ENCODE assay signal across 22 cellular contexts in the genomic region with DNA sequence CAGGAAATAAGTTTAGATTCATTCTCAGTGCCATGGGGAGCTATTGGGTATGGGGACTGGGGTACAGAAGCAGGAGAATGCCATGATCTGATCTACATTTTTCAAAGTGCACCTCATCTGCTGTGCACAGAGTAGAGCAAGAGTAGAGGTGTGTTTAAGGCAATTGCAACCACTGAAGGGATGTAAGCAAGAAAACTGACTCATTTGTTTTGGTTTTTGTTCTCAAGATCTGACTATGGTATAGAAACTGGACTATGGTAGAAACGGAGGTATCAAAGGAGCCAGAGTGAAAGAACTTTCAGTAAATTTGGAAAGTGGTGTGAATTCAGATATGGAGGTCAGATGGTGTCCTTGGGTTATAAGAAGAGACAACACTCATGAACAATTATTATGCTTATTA.
"Had no signal": no experiment of that assay in that cellular context is flagged by ENCODE, and none has a peak within 500 bp of the region (broad histone marks: within the 10 kb centered on the region; RNA-seq: fewer than 3 reads in every experiment).

No MANE protein-coding gene starts in this region.

- H3K27me3 Mint-ChIP-seq: activated naive CD8-positive, alpha-beta T cell treated with anti-CD3 and anti-CD28 coated beads for 36 hours; activated T-cell treated with anti-CD3 and anti-CD28 coated beads, Interleukin-2, amount 50 U/mL, for 24 hours had no signal

- H3K27ac Mint-ChIP-seq: activated CD4-positive, alpha-beta T cell treated with anti-CD3 and anti-CD28 coated beads for 36 hours; activated naive CD8-positive, alpha-beta T cell treated with anti-CD3 and anti-CD28 coated beads for 36 hours; activated T-cell treated with anti-CD3 and anti-CD28 coated beads, Interleukin-2, amount 50 U/mL, for 24 hours; activated T-helper 2 cell treated with anti-CD3 and anti-CD28 coated beads, Interferon-gamma antibody, Interleukin-2, Interleukin-4, amounts not matched to agents 10 μg/mL and 5 μg/mL and 100 μg/mL, durations not matched to agents 14 hours and 24 hours and 36 hours; mesothelial cell of epicardium; naive thymus-derived CD8-positive, alpha-beta T cell; type B pancreatic cell; WTC11 had no signal

- H3K9me3 Mint-ChIP-seq: activated naive CD8-positive, alpha-beta T cell treated with anti-CD3 and anti-CD28 coated beads for 36 hours; activated T-helper 2 cell treated with anti-CD3 and anti-CD28 coated beads, Interferon-gamma antibody, Interleukin-2, Interleukin-4, amounts not matched to agents 10 μg/mL and 5 μg/mL and 100 μg/mL, durations not matched to agents 14 hours and 24 hours and 36 hours; mesothelial cell of epicardium; type B pancreatic cell had no signal

- H3K36me3 Mint-ChIP-seq: activated naive CD8-positive, alpha-beta T cell treated with anti-CD3 and anti-CD28 coated beads for 36 hours; mesothelial cell of epicardium; naive thymus-derived CD8-positive, alpha-beta T cell; type B pancreatic cell; WTC11 had no signal

- H3K4me1 Mint-ChIP-seq: activated CD4-positive, alpha-beta T cell treated with anti-CD3 and anti-CD28 coated beads for 36 hours; activated naive CD8-positive, alpha-beta T cell treated with anti-CD3 and anti-CD28 coated beads for 36 hours; mesothelial cell of epicardium; naive thymus-derived CD8-positive, alpha-beta T cell; WTC11 had no signal

- ATAC-seq: activated CD4-positive, alpha-beta T cell treated with anti-CD3 and anti-CD28 coated beads for 36 hours; gastrocnemius medialis; naive thymus-derived CD8-positive, alpha-beta T cell; WTC11 had no signal

- DNase-seq: activated CD4-positive, alpha-beta T cell treated with anti-CD3 and anti-CD28 coated beads for 36 hours; activated CD4-positive, alpha-beta T cell treated with anti-CD3 and anti-CD28 coated beads, Interleukin-2, amount 50 U/mL, for 4 hours; activated CD8-positive, alpha-beta memory T cell treated with anti-CD3 and anti-CD28 coated beads for 24 hours; activated CD8-positive, alpha-beta memory T cell treated with anti-CD3 and anti-CD28 coated beads, Interleukin-2, amount 50 U/mL, for 4 hours; activated naive CD4-positive, alpha-beta T cell; activated naive CD8-positive, alpha-beta T cell treated with anti-CD3 and anti-CD28 coated beads for 36 hours; activated T-cell treated with anti-CD3 and anti-CD28 coated beads, Interleukin-2, amount 50 U/mL, for 24 hours; central memory CD4-positive, alpha-beta T cell; colonic mucosa; dorsolateral prefrontal cortex; esophagus squamous epithelium; gastrocnemius medialis; hippocampal formation; kidney glomerular epithelial cell; left ventricle myocardium inferior; naive thymus-derived CD8-positive, alpha-beta T cell; stimulated activated CD4-positive, alpha-beta T cell treated with anti-CD3 and anti-CD28 coated beads, Interleukin-4, amount 100 ng/mL, for 1 hour; stimulated activated naive CD4-positive, alpha-beta T cell had no signal

- H3K4me3 Mint-ChIP-seq: activated CD4-positive, alpha-beta T cell treated with anti-CD3 and anti-CD28 coated beads for 36 hours; activated naive CD8-positive, alpha-beta T cell treated with anti-CD3 and anti-CD28 coated beads for 36 hours; activated T-cell treated with anti-CD3 and anti-CD28 coated beads, Interleukin-2, amount 50 U/mL, for 24 hours; mesothelial cell of epicardium; naive thymus-derived CD8-positive, alpha-beta T cell; type B pancreatic cell; WTC11 had no signal
